19 cellular contexts compared by ENCODE assay signal in the genomic region with DNA sequence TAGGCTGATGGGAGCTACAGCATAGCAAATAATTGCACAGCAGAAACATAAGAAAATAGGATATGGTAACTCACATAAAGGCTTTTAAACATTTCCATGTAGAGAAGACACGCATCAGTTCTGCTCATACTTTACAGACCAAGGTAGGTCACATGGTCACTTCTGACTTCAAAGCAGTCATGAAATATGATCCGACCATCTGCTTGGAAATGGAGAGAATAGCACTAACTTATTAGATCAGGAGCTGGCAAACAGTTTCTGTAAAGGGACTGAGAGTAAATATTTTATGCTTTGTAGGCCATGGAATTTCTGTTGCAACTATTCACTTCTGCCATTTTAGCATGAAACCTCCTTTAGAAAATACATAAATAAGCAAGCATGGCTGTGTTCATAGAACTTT.
A peak's percentile ranks its signal among the peaks of the same experiment; 100 is the strongest.
DNase-seq lines count a peak whose midpoint lies in the region; ATAC-seq and TF ChIP-seq lines count a peak whose summit lies in the region.
"Had no signal": no experiment of that assay in that cellular context is flagged by ENCODE, and none has a peak within 500 bp of the region (broad histone marks: within the 10 kb centered on the region; RNA-seq: fewer than 3 reads in every experiment).

No MANE protein-coding gene starts in this region.

- no peaks in the 10 kb centered on the region for H3K36me3 ChIP-seq in upper lobe of left lung
- H3K36me3 ChIP-seq: adrenal gland, breast epithelium, left ventricle myocardium inferior had no signal

- no peak overlapping the region for H3K4me3 ChIP-seq in upper lobe of left lung
- H3K4me3 ChIP-seq: adrenal gland, breast epithelium, left ventricle myocardium inferior had no signal

- H3K27me3 ChIP-seq in upper lobe of left lung, result no peaks in the 10 kb centered on the region
- H3K27me3 ChIP-seq: adrenal gland, breast epithelium had no signal

- no peak for TF ChIP-seq EP300 in upper lobe of left lung (IDR thresholded peaks at IDR 0.05)

- H3K4me1 ChIP-seq in upper lobe of left lung, result no peaks in the 10 kb centered on the region
- H3K4me1 ChIP-seq: adrenal gland, breast epithelium, left ventricle myocardium inferior had no signal

- TF ChIP-seq CTCF in upper lobe of left lung (IDR thresholded peaks at IDR 0.05), result no peak

- ATAC-seq in upper lobe of left lung (ENCODE audit: low FRiP score in 2 of 2) (no peak), GM19351 (IDR thresholded peaks at IDR 0.05; ENCODE audit: unreplicated experiment) (no peak), HG03469 (IDR thresholded peaks at IDR 0.05; ENCODE audit: unreplicated experiment) (no peak)
- ATAC-seq: activated CD4-positive, CD25-positive, alpha-beta regulatory T cell treated with anti-CD3 and anti-CD28 coated beads, Interleukin-2, amount 50 U/mL, for 24 hours; activated CD8-positive, alpha-beta T cell treated with anti-CD3 and anti-CD28 coated beads, Interleukin-2, amount 10 ng/mL, durations not matched to agents 7 days and 5 days; stimulated activated naive B cell treated with anti-CD40 and anti-IgM and Interleukin-4, amounts not matched to agents 10 μg/mL and 1 μg/mL and 100 μg/mL, for 72 hours had no signal

- no peak overlapping the region for H3K27ac ChIP-seq in upper lobe of left lung
- H3K27ac ChIP-seq: adrenal gland, breast epithelium, left ventricle myocardium inferior had no signal

- DNase-seq in DMS79 (lab: John Stamatoyannopoulos, UW) (peak; percentile 11), NCI-H187 (lab: John Stamatoyannopoulos, UW) (peak; percentile 33 to 79), NCI-H510A (lab: John Stamatoyannopoulos, UW) (peak; percentile 65), SW480 (ENCODE audit: low spot score) (peak; percentile 66), upper lobe of left lung (no peak), CD1c-positive myeloid dendritic cell (ENCODE audit: extremely low spot score) (no peak)
- DNase-seq: activated CD8-positive, alpha-beta T cell treated with anti-CD3 and anti-CD28 coated beads, Interleukin-2, amount 10 ng/mL, durations not matched to agents 7 days and 5 days; activated T-cell treated with anti-CD3 and anti-CD28 coated beads, Interleukin-2, amount 50 U/mL, for 1 hour; adrenal gland; CD4-positive, alpha-beta T cell; cortex of kidney; H9; head of caudate nucleus; left ventricle myocardium inferior; stimulated activated naive B cell treated with anti-CD40 and anti-IgM and Interleukin-4, amounts not matched to agents 10 μg/mL and 1 μg/mL and 100 μg/mL, for 72 hours had no signal

- no peak for TF ChIP-seq POLR2A in upper lobe of left lung (IDR thresholded peaks at IDR 0.05)

- 75 to 85% methylated on average over 2 of the region's 2 CpGs for WGBS in upper lobe of left lung, 2 donors

- no peaks in the 10 kb centered on the region for H3K9me3 ChIP-seq in upper lobe of left lung
- H3K9me3 ChIP-seq: adrenal gland, breast epithelium, left ventricle myocardium inferior had no signal

Comparison
In these comparisons a context has a peak if more than half of its experiments do, and no peak if none do; other contexts are left out.
1. DNase-seq: peak in DMS79 (single experiment), NCI-H187 (2 of 2), NCI-H510A (single experiment) and SW480 (single experiment); none in upper lobe of left lung (0 of 2) and CD1c-positive myeloid dendritic cell (single experiment).